In the genomic region with DNA sequence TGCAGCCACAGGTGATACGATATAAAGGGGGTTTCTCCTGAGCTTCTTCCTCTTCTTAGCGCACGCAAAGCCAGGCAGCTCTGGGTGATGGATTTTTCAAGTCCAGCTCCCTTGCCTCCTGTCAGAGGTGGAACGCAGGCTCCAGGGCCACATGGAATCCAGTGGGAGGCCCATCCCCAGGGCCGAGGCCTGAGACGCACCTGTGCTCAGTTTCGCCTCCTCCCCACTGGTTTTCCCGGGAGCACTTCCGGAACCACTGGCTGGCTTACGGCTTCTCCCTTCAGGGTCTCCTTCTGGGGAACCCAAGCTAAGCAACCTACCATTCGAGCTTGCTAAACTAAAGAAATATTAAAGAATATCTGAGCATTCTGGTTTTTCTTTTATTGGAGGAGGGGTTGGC, we compare ENCODE assay signal across 21 cellular contexts.
DNase-seq lines count a peak whose midpoint lies in the region; ATAC-seq and TF ChIP-seq lines count a peak whose summit lies in the region.
"Had no signal": no experiment of that assay in that cellular context is flagged by ENCODE, and none has a peak within 500 bp of the region (broad histone marks: within the 10 kb centered on the region; RNA-seq: fewer than 3 reads in every experiment).

No MANE protein-coding gene starts in this region.

- intact Hi-C loops in Calu3 (cut with micrococcal nuclease; ENCODE audit: unreplicated experiment): no loop called here

- H3K27ac ChIP-seq in C4-2B (peak overlapping the region; percentile 71), lung (ENCODE audit: low read depth in 1 of 2, low read length in 1 of 2) (no peak overlapping the region)
- no peak overlapping the region for H3K27ac ChIP-seq in CD8-positive, alpha-beta memory T cell (ENCODE audit: low read depth, low read length)
- H3K27ac ChIP-seq: A549; BLaER1 treated with 17β-estradiol and CSF1 and Interleukin-3, amounts not matched to agents 10 nM and 100 nM had no signal

- H3K27me3 Mint-ChIP-seq in endothelial cell (ENCODE audit: unreplicated experiment) (peaks cover 10% of the 10 kb centered on the region), Calu3 (ENCODE audit: unreplicated experiment) (no peaks in the 10 kb centered on the region)
- H3K27me3 Mint-ChIP-seq in CD8-positive, alpha-beta memory T cell: no peaks in the 10 kb centered on the region
- H3K27me3 Mint-ChIP-seq: CD4-positive, alpha-beta memory T cell had no signal

- H3K27ac Mint-ChIP-seq in endothelial cell (ENCODE audit: unreplicated experiment) (no peak overlapping the region), Calu3 (ENCODE audit: unreplicated experiment) (no peak overlapping the region)
- peak overlapping the region in 1 of 8 donors; percentile 17 for H3K27ac Mint-ChIP-seq in CD8-positive, alpha-beta memory T cell
- H3K27ac Mint-ChIP-seq: CD4-positive, alpha-beta memory T cell; GM23338; H9; HFFc6 had no signal

- CTCF ChIA-PET in CD8-positive, alpha-beta memory T cell (lab: Charles Lee): interaction anchor here (1.2 to 2.2 kb wide), 4 partner anchors 13 to 209 kb away, joined by 3 to 8 read pairs (median 4); no protein-coding TSS in a partner anchor
- CTCF ChIA-PET in Calu3 (lab: Charles Lee): interaction anchor here (1.1 kb wide), 1 partner anchor 9 kb away, joined by 4 read pairs; no protein-coding TSS in a partner anchor

- peaks cover 2 to 21% of the 10 kb centered on the region in 2 donors for H3K36me3 ChIP-seq in lung (ENCODE audit: control insufficient read depth in 2 of 2, insufficient read depth in 2 of 2, low read length in 2 of 2)
- H3K36me3 ChIP-seq in CD8-positive, alpha-beta memory T cell (ENCODE audit: insufficient read depth, low read length): peaks cover 33% of the 10 kb centered on the region

- no peak overlapping the region for H3K4me3 ChIP-seq in lung
- no peak overlapping the region for H3K4me3 ChIP-seq in CD8-positive, alpha-beta memory T cell (ENCODE audit: low read length)
- H3K4me3 ChIP-seq: A549; BLaER1 treated with 17β-estradiol and CSF1 and Interleukin-3, amounts not matched to agents 10 nM and 100 nM; GM12878; GM23338 had no signal

- peak overlapping the region; percentile 23 for H3K4me3 Mint-ChIP-seq in endothelial cell (ENCODE audit: unreplicated experiment)
- no peak overlapping the region for H3K4me3 Mint-ChIP-seq in CD8-positive, alpha-beta memory T cell
- no peak overlapping the region for H3K4me3 Mint-ChIP-seq in Calu3 (ENCODE audit: low read depth, unreplicated experiment)
- H3K4me3 Mint-ChIP-seq: CD4-positive, alpha-beta memory T cell; GM23338; H9; HFFc6 had no signal

- H3K4me1 ChIP-seq in lung (ENCODE audit: control insufficient read depth in 2 of 2, insufficient read depth in 2 of 2, low read length in 2 of 2): peaks cover 0 to 2% of the 10 kb centered on the region in 2 donors
- H3K4me1 ChIP-seq in CD8-positive, alpha-beta memory T cell (ENCODE audit: insufficient read depth, low read length): no peaks in the 10 kb centered on the region
- H3K4me1 ChIP-seq: A549, Caco-2 had no signal

- peaks cover 25% of the 10 kb centered on the region for H3K36me3 Mint-ChIP-seq in endothelial cell (ENCODE audit: low read depth, unreplicated experiment)
- H3K36me3 Mint-ChIP-seq in CD8-positive, alpha-beta memory T cell: peaks cover 0 to 55% (median 14%) of the 10 kb centered on the region in 3 donors
- H3K36me3 Mint-ChIP-seq in Calu3 (ENCODE audit: insufficient read depth, unreplicated experiment): peaks cover 18% of the 10 kb centered on the region

- ATAC-seq in lung (ENCODE audit: insufficient read depth, low FRiP score): no peak

- TF ChIP-seq CTCF in C4-2B (conservative IDR thresholded peaks at IDR 0.05) (no peak), endothelial cell (IDR thresholded peaks at IDR 0.05; ENCODE audit: unreplicated experiment) (no peak), lung (IDR thresholded peaks at IDR 0.05; ENCODE audit: control extremely low read depth, extremely low read depth) (no peak), Calu3 (IDR thresholded peaks at IDR 0.05; ENCODE audit: unreplicated experiment) (no peak)

- 96 to 98% methylated on average over 11 of the region's 11 CpGs for WGBS in lung, 2 donors

- POLR2A ChIA-PET in CD8-positive, alpha-beta memory T cell (lab: Charles Lee): no interaction called here

- H3K27me3 ChIP-seq in lung (ENCODE audit: control insufficient read depth, insufficient read depth): no peaks in the 10 kb centered on the region
- H3K27me3 ChIP-seq in CD8-positive, alpha-beta memory T cell (ENCODE audit: insufficient read depth, low read length, poor library complexity, severe bottlenecking): no peaks in the 10 kb centered on the region
- H3K27me3 ChIP-seq: BE2C; BLaER1 treated with 17β-estradiol and CSF1 and Interleukin-3, amounts not matched to agents 10 nM and 100 nM had no signal

- no peaks in the 10 kb centered on the region for H3K9me3 Mint-ChIP-seq in endothelial cell (ENCODE audit: unreplicated experiment)
- H3K9me3 Mint-ChIP-seq in CD8-positive, alpha-beta memory T cell: no peaks in the 10 kb centered on the region
- H3K9me3 Mint-ChIP-seq in Calu3 (ENCODE audit: low read depth, unreplicated experiment): no peaks in the 10 kb centered on the region
- H3K9me3 Mint-ChIP-seq: CD4-positive, alpha-beta memory T cell; GM23338; HFFc6 had no signal

- no peak for DNase-seq in endothelial cell (ENCODE audit: low spot score)
- DNase-seq in lung (ENCODE audit: low spot score): peak; percentile 22
- no peak for DNase-seq in CD8-positive, alpha-beta memory T cell
- no peak for DNase-seq in Calu3
- DNase-seq in RKO (ENCODE audit: low spot score): no peak
- DNase-seq: ACHN; AML-193; BE2C; Caco-2; CD4-positive, alpha-beta memory T cell; DMS 273 treated with DMSO at 0.1 percent for 48 hours; DMS79; EL; GDM1; HFFc6 had no signal

- no TSS peak for BruUV-seq in Calu3 (replicated peaks; lab: Mats Ljungman, UMichigan)

- no peaks in the 10 kb centered on the region for H3K9me3 ChIP-seq in lung (ENCODE audit: control insufficient read depth in 2 of 2, insufficient read depth in 1 of 2, low read length in 1 of 2)
- no peaks in the 10 kb centered on the region for H3K9me3 ChIP-seq in CD8-positive, alpha-beta memory T cell (ENCODE audit: low read length)
- H3K9me3 ChIP-seq: A549; BE2C; BLaER1 treated with 17β-estradiol and CSF1 and Interleukin-3, amounts not matched to agents 10 nM and 100 nM; Caco-2 had no signal

- H3K4me1 Mint-ChIP-seq in endothelial cell (ENCODE audit: unreplicated experiment): peaks cover 59% of the 10 kb centered on the region
- peaks cover 21 to 42% (median 30%) of the 10 kb centered on the region in 3 donors for H3K4me1 Mint-ChIP-seq in CD8-positive, alpha-beta memory T cell
- H3K4me1 Mint-ChIP-seq in Calu3 (ENCODE audit: low read depth, unreplicated experiment): peaks cover 28% of the 10 kb centered on the region
- H3K4me1 Mint-ChIP-seq: GM23338, H9 had no signal
